In the genomic region with DNA sequence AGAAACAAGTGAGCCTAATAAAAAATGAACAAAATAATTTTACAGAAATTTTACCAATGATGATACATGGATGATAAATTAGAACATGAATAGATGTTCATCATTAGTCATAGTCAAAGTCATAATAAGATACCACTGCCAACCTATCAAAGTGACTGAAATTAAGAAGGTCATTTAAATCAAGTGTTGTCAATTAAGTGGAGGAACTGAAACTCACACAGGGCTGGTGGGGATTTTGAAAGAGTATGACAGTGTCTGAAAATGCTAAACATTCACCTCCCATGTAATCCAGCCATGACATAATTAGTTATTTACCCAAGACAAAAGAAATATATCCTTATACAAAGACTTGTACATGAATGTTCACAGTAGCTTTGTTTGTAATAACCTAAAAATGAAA, we compare ENCODE assay signal across 15 cellular contexts. TPM values are rescaled to one million over a fixed set of nuclear protein-coding genes. Genes with fewer than 3 reads are reported as not detected.
DNase-seq lines count a peak whose midpoint lies in the region; ATAC-seq, FAIRE-seq and TF ChIP-seq lines count a peak whose summit lies in the region.
"Had no signal": no experiment of that assay in that cellular context is flagged by ENCODE, and none has a peak within 500 bp of the region (broad histone marks: within the 10 kb centered on the region; RNA-seq: fewer than 3 reads in every experiment).

No MANE protein-coding gene starts in this region.

- H3K36me3 Mint-ChIP-seq in CD4-positive, CD25-positive, alpha-beta regulatory T cell, result no peaks in the 10 kb centered on the region
- H3K36me3 Mint-ChIP-seq in T-cell, result no peaks in the 10 kb centered on the region
- H3K36me3 Mint-ChIP-seq in progenitor cell of endocrine pancreas (ENCODE audit: insufficient read depth), result no peaks in the 10 kb centered on the region

- no peaks in the 10 kb centered on the region for H3K4me1 Mint-ChIP-seq in CD4-positive, CD25-positive, alpha-beta regulatory T cell
- H3K4me1 Mint-ChIP-seq in T-cell (no peaks in the 10 kb centered on the region), progenitor cell of endocrine pancreas (ENCODE audit: low read depth) (no peaks in the 10 kb centered on the region)
- H3K4me1 Mint-ChIP-seq: activated CD4-positive, alpha-beta T cell treated with anti-CD3 and anti-CD28 coated beads for 36 hours had no signal

- no peak overlapping the region for H3K4me3 ChIP-seq in CD4-positive, CD25-positive, alpha-beta regulatory T cell (ENCODE audit: low read depth, low read length)

- H3K27me3 ChIP-seq in CD4-positive, CD25-positive, alpha-beta regulatory T cell (ENCODE audit: control insufficient read depth, insufficient read depth, low read length), result no peaks in the 10 kb centered on the region

- no peak for FAIRE-seq in urothelium cell line (lab: Jason Lieb, UNC)
- FAIRE-seq: islet of Langerhans had no signal

- POLR2A ChIA-PET in T-cell (lab: Charles Lee), result no interaction called here

- no peak overlapping the region for H3K4me3 Mint-ChIP-seq in CD4-positive, CD25-positive, alpha-beta regulatory T cell
- no peak overlapping the region for H3K4me3 Mint-ChIP-seq in T-cell
- H3K4me3 Mint-ChIP-seq in progenitor cell of endocrine pancreas (ENCODE audit: low read depth), result no peak overlapping the region
- H3K4me3 Mint-ChIP-seq: activated CD4-positive, alpha-beta T cell treated with anti-CD3 and anti-CD28 coated beads for 36 hours had no signal

- no peaks in the 10 kb centered on the region for H3K4me1 ChIP-seq in CD4-positive, CD25-positive, alpha-beta regulatory T cell (ENCODE audit: control insufficient read depth, insufficient read depth, low read length, poor library complexity, severe bottlenecking)

- no peak overlapping the region for H3K27ac ChIP-seq in CD4-positive, CD25-positive, alpha-beta regulatory T cell (ENCODE audit: insufficient read depth, low read length, poor library complexity, severe bottlenecking)

- ATAC-seq in CD4-positive, CD25-positive, alpha-beta regulatory T cell (ENCODE audit: low read depth in 2 of 2), result peak; percentile 34 to 37
- ATAC-seq in GM19351 (IDR thresholded peaks at IDR 0.05; ENCODE audit: unreplicated experiment) (peak; percentile 90), HG02678 (IDR thresholded peaks at IDR 0.05; ENCODE audit: unreplicated experiment) (peak; percentile 77), HG03439 (IDR thresholded peaks at IDR 0.05; ENCODE audit: unreplicated experiment) (peak; percentile 79), T-cell (replicated peaks in 1 of 4) (no peak)
- ATAC-seq: activated CD4-positive, alpha-beta T cell treated with anti-CD3 and anti-CD28 coated beads for 36 hours had no signal

- CTCF ChIA-PET in T-cell (lab: Charles Lee), result no interaction called here

- no peaks in the 10 kb centered on the region for H3K27me3 Mint-ChIP-seq in CD4-positive, CD25-positive, alpha-beta regulatory T cell
- H3K27me3 Mint-ChIP-seq in T-cell (no peaks in the 10 kb centered on the region), progenitor cell of endocrine pancreas (no peaks in the 10 kb centered on the region)

- peaks cover 0 to 5% (median 0%) of the 10 kb centered on the region in 7 donors for H3K9me3 Mint-ChIP-seq in CD4-positive, CD25-positive, alpha-beta regulatory T cell
- H3K9me3 Mint-ChIP-seq in T-cell (no peaks in the 10 kb centered on the region), progenitor cell of endocrine pancreas (ENCODE audit: low read depth) (peaks cover 9% of the 10 kb centered on the region)

- H3K27ac Mint-ChIP-seq in CD4-positive, CD25-positive, alpha-beta regulatory T cell, result no peak overlapping the region
- H3K27ac Mint-ChIP-seq in T-cell, result no peak overlapping the region
- H3K27ac Mint-ChIP-seq in progenitor cell of endocrine pancreas, result no peak overlapping the region
- H3K27ac Mint-ChIP-seq: activated CD4-positive, alpha-beta T cell treated with anti-CD3 and anti-CD28 coated beads for 36 hours had no signal

- H3K36me3 ChIP-seq in CD4-positive, CD25-positive, alpha-beta regulatory T cell (ENCODE audit: control insufficient read depth, insufficient read depth, low read length), result no peaks in the 10 kb centered on the region

- TF ChIP-seq CTCF in progenitor cell of endocrine pancreas (IDR thresholded peaks at IDR 0.05; ENCODE audit: unreplicated experiment), result no peak

- no peaks in the 10 kb centered on the region for H3K9me3 ChIP-seq in CD4-positive, CD25-positive, alpha-beta regulatory T cell (ENCODE audit: control insufficient read depth in 2 of 2, low read length in 2 of 2)
- H3K9me3 ChIP-seq: SK-N-SH had no signal

- no peak for DNase-seq in CD4-positive, CD25-positive, alpha-beta regulatory T cell
- DNase-seq in T-cell (no peak), urothelium cell line (ENCODE audit: low spot score) (no peak), DMS 273 treated with DMSO at 0.1 percent for 48 hours (lab: John Stamatoyannopoulos, UW) (no peak), progenitor cell of endocrine pancreas (ENCODE audit: low spot score, unreplicated experiment) (no peak)
- DNase-seq: activated CD4-positive, alpha-beta T cell treated with anti-CD3 and anti-CD28 coated beads for 36 hours; cerebellar nuclear complex; DMS53; NCI-H748 treated with DMSO at 0.1 percent for 48 hours; SK-N-SH; substantia nigra had no signal

RNA-seq across cellular contexts. Expression of a gene that starts 57.1 kb away (rescaled TPM):
- total RNA-seq in CD4-positive, CD25-positive, alpha-beta regulatory T cell, result not detected
- not detected for polyA plus RNA-seq in CD4-positive, CD25-positive, alpha-beta regulatory T cell
- total RNA-seq in T-cell (under 1 TPM in 1 of 5 donors, not detected in 4; 0.16 TPM), progenitor cell of endocrine pancreas (1.6 and 2.6 TPM in 2 replicates)
- total RNA-seq: activated CD4-positive, alpha-beta T cell treated with anti-CD3 and anti-CD28 coated beads for 36 hours had no signal

Comparison
In these comparisons a context has a peak if more than half of its experiments do, and no peak if none do; other contexts are left out.
1. ATAC-seq: peak in CD4-positive, CD25-positive, alpha-beta regulatory T cell (2 of 2), GM19351 (single experiment), HG02678 (single experiment) and HG03439 (single experiment); none in T-cell (0 of 4).